In the genomic region with DNA sequence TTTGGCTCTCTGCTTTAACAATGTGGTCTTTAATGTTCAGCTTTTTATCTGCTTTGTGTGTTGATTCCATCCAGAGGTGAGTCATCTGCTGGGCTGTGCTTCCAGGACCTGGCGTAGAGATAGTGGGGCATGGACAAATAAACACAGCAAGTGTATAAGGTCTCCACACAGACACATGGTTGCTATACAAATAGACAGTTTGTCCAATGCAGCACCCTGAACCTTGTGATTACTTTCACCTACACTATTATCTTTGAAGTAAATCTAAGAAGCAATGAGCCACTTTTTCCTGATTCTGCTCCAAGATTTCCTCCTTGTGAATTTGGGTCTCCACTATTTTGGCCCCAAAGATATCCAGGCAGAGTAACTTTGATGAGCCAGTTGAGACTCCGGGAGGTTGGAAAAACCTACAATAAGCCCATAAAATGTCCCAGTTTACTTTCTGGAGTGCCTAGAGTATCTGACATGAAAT, we compare ENCODE assay signal across 1 cellular context.
TF ChIP-seq lines count a peak whose summit lies in the region.

No MANE protein-coding gene starts in this region.

TF ChIP-seq in SK-N-SH, 30 proteins besides CTCF, POLR2A, EP300 and RAD21 (continued from another document):
- TF ChIP-seq, protein P1, sequence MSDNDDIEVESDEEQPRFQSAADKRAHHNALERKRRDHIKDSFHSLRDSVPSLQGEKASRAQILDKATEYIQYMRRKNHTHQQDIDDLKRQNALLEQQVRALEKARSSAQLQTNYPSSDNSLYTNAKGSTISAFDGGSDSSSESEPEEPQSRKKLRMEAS (IDR thresholded peaks at IDR 0.05; ENCODE audit: low read depth): no peak
- TF ChIP-seq FOXJ3 (CRISPR knock-in tag; IDR thresholded peaks at IDR 0.05) (no peak), SIN3A (IDR thresholded peaks at IDR 0.05; ENCODE audit: borderline replicate concordance, low read depth, low read length) (no peak)
